In the genomic region with DNA sequence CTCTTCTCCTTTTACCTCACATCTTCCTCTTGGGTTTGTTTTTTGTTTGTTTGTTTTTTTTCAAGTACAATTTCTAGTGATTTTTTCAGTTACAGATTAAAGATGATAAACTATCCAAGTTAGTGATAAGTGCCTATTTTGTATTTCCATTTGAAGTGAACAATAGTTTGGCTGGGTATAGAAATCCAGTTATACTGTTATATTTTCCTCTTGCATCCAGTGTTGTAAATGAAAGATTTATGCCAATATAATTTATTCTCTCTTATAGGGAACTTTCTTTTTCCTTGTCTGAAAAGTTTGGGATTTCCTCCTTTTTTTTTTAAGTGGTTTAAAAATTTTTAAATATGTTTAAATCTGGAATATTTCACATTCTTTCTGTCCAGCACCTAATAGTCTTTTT, we compare ENCODE assay signal across 1 cellular context.
TF ChIP-seq lines count a peak whose summit lies in the region.

No MANE protein-coding gene starts in this region.

TF ChIP-seq in HEK293, 187 proteins besides CTCF, POLR2A, EP300 and RAD21:
- TF ChIP-seq, protein P1, sequence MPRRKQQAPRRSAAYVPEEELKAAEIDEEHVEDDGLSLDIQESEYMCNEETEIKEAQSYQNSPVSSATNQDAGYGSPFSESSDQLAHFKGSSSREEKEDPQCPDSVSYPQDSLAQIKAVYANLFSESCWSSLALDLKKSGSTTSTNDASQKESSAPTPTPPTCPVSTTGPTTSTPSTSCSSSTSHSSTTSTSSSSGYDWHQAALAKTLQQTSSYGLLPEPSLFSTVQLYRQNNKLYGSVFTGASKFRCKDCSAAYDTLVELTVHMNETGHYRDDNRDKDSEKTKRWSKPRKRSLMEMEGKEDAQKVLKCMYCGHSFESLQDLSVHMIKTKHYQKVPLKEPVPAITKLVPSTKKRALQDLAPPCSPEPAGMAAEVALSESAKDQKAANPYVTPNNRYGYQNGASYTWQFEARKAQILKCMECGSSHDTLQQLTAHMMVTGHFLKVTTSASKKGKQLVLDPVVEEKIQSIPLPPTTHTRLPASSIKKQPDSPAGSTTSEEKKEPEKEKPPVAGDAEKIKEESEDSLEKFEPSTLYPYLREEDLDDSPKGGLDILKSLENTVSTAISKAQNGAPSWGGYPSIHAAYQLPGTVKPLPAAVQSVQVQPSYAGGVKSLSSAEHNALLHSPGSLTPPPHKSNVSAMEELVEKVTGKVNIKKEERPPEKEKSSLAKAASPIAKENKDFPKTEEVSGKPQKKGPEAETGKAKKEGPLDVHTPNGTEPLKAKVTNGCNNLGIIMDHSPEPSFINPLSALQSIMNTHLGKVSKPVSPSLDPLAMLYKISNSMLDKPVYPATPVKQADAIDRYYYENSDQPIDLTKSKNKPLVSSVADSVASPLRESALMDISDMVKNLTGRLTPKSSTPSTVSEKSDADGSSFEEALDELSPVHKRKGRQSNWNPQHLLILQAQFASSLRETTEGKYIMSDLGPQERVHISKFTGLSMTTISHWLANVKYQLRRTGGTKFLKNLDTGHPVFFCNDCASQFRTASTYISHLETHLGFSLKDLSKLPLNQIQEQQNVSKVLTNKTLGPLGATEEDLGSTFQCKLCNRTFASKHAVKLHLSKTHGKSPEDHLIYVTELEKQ (tag by site-specific recombination; IDR thresholded peaks at IDR 0.05; ENCODE audit: borderline replicate concordance), result no peak
- TF ChIP-seq SETDB1 (IDR thresholded peaks at IDR 0.05; ENCODE audit: insufficient read length, low read length) (peak; percentile 21), MYNN (tag by site-specific recombination; IDR thresholded peaks at IDR 0.05; ENCODE audit: borderline replicate concordance) (no peak)
- TF ChIP-seq, protein P2, sequence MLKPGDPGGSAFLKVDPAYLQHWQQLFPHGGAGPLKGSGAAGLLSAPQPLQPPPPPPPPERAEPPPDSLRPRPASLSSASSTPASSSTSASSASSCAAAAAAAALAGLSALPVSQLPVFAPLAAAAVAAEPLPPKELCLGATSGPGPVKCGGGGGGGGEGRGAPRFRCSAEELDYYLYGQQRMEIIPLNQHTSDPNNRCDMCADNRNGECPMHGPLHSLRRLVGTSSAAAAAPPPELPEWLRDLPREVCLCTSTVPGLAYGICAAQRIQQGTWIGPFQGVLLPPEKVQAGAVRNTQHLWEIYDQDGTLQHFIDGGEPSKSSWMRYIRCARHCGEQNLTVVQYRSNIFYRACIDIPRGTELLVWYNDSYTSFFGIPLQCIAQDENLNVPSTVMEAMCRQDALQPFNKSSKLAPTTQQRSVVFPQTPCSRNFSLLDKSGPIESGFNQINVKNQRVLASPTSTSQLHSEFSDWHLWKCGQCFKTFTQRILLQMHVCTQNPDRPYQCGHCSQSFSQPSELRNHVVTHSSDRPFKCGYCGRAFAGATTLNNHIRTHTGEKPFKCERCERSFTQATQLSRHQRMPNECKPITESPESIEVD (tag by site-specific recombination; IDR thresholded peaks at IDR 0.05), result no peak
